ENCODE assay signal across 31 cellular contexts in genomic region chr3:3699407-3699806, GRCh38.
"Had no signal": no experiment of that assay in that cellular context is flagged by ENCODE, and none has a peak within 500 bp of the region (broad histone marks: within the 10 kb centered on the region; RNA-seq: fewer than 3 reads in every experiment).

No MANE protein-coding gene starts in this region.

- H3K9me3 ChIP-seq: breast epithelium, heart left ventricle had no signal

- H3K27ac ChIP-seq: breast epithelium, coronary artery, dorsolateral prefrontal cortex, heart left ventricle, WERI-Rb-1 had no signal

- DNase-seq: activated B cell treated with CpG ODN at 0.5 μM for 24 hours; activated CD4-positive, alpha-beta memory T cell treated with anti-CD3 and anti-CD28 coated beads, Interleukin-2, amount 10 ng/mL, durations not matched to agents 7 days and 5 days; activated CD4-positive, alpha-beta T cell treated with anti-CD3 and anti-CD28 coated beads, Interleukin-2, amount 10 ng/mL, durations not matched to agents 7 days and 5 days; activated CD4-positive, alpha-beta T cell treated with anti-CD3 and anti-CD28 coated beads, Interleukin-2, amount 50 U/mL, for 4 hours; activated CD8-positive, alpha-beta memory T cell treated with anti-CD3 and anti-CD28 coated beads, Interleukin-2, amount 50 U/mL, for 48 hours; activated gamma-delta T cell; activated naive CD4-positive, alpha-beta T cell; activated naive CD4-positive, alpha-beta T cell treated with anti-CD3 and anti-CD28 coated beads, Interleukin-2, amount 50 U/mL, for 16 hours; activated T-cell treated with anti-CD3 and anti-CD28 coated beads for 4 hours; activated T-cell treated with anti-CD3 and anti-CD28 coated beads, Interleukin-2, amount 50 U/mL, for 24 hours; activated T-cell treated with anti-CD3 and anti-CD28 coated beads, Interleukin-2, amount 50 U/mL, for 72 hours; amniotic stem cell; anterior cingulate cortex; dorsolateral prefrontal cortex; effector memory CD4-positive, alpha-beta T cell; endodermal cell; foreskin fibroblast; glutamatergic neuron; heart left ventricle; SW 1271; T-cell; T-helper 9 cell; WERI-Rb-1 had no signal

- H3K4me1 ChIP-seq: breast epithelium, heart left ventricle had no signal

- H3K4me3 ChIP-seq: breast epithelium, coronary artery, dorsolateral prefrontal cortex, heart left ventricle had no signal

- FAIRE-seq: frontal cortex had no signal

- H3K4me3 Mint-ChIP-seq: activated B cell treated with CpG ODN at 0.5 μM for 24 hours; activated CD4-positive, alpha-beta memory T cell treated with anti-CD3 and anti-CD28 coated beads, Interleukin-2, amount 10 ng/mL, durations not matched to agents 7 days and 5 days; activated CD4-positive, alpha-beta T cell treated with anti-CD3 and anti-CD28 coated beads, Interleukin-2, amount 10 ng/mL, durations not matched to agents 7 days and 5 days; activated naive CD8-positive, alpha-beta T cell; activated T-cell treated with anti-CD3 and anti-CD28 coated beads, Interleukin-2, amount 50 U/mL, for 24 hours; activated T-cell treated with anti-CD3 and anti-CD28 coated beads, Interleukin-2, amount 50 U/mL, for 72 hours; brain; central memory CD8-positive, alpha-beta T cell; dendritic cell treated with granulocyte-macrophage colony-stimulating factor and Interleukin-4, amounts not matched to agents 40 ng/mL and 50 ng/mL, for 4 days; endodermal cell; T-cell; T-helper 1 cell treated with Interleukin-12 subunit alpha and Interleukin-12 subunit beta and Interleukin-4 antibody, amounts not matched to agents 30 μg/mL and 1 μg/mL, for 36 hours had no signal

- H3K27me3 Mint-ChIP-seq: activated CD4-positive, alpha-beta memory T cell treated with anti-CD3 and anti-CD28 coated beads, Interleukin-2, amount 10 ng/mL, durations not matched to agents 7 days and 5 days; activated CD4-positive, alpha-beta T cell treated with anti-CD3 and anti-CD28 coated beads, Interleukin-2, amount 10 ng/mL, durations not matched to agents 7 days and 5 days; activated T-cell treated with anti-CD3 and anti-CD28 coated beads, Interleukin-2, amount 50 U/mL, for 24 hours; brain; central memory CD8-positive, alpha-beta T cell; dendritic cell treated with granulocyte-macrophage colony-stimulating factor and Interleukin-4, amounts not matched to agents 40 ng/mL and 50 ng/mL, for 4 days; T-cell had no signal

- H3K27ac Mint-ChIP-seq: activated B cell treated with CpG ODN at 0.5 μM for 24 hours; activated CD4-positive, alpha-beta memory T cell treated with anti-CD3 and anti-CD28 coated beads, Interleukin-2, amount 10 ng/mL, durations not matched to agents 7 days and 5 days; activated CD4-positive, alpha-beta T cell treated with anti-CD3 and anti-CD28 coated beads, Interleukin-2, amount 10 ng/mL, durations not matched to agents 7 days and 5 days; activated naive CD8-positive, alpha-beta T cell; activated T-cell treated with anti-CD3 and anti-CD28 coated beads, Interleukin-2, amount 50 U/mL, for 24 hours; activated T-cell treated with anti-CD3 and anti-CD28 coated beads, Interleukin-2, amount 50 U/mL, for 72 hours; brain; dendritic cell treated with granulocyte-macrophage colony-stimulating factor and Interleukin-4, amounts not matched to agents 40 ng/mL and 50 ng/mL, for 4 days; endodermal cell; T-cell; T-helper 1 cell treated with Interleukin-12 subunit alpha and Interleukin-12 subunit beta and Interleukin-4 antibody, amounts not matched to agents 30 μg/mL and 1 μg/mL, for 36 hours had no signal

- H3K27me3 ChIP-seq: breast epithelium, dorsolateral prefrontal cortex, heart left ventricle had no signal

- H3K9me3 Mint-ChIP-seq: activated T-cell treated with anti-CD3 and anti-CD28 coated beads, Interleukin-2, amount 50 U/mL, for 24 hours; T-helper 1 cell treated with Interleukin-12 subunit alpha and Interleukin-12 subunit beta and Interleukin-4 antibody, amounts not matched to agents 30 μg/mL and 1 μg/mL, for 36 hours had no signal

- H3K36me3 ChIP-seq: breast epithelium, heart left ventricle, WERI-Rb-1 had no signal

- H3K4me1 Mint-ChIP-seq: activated B cell treated with CpG ODN at 0.5 μM for 24 hours; activated CD4-positive, alpha-beta memory T cell treated with anti-CD3 and anti-CD28 coated beads, Interleukin-2, amount 10 ng/mL, durations not matched to agents 7 days and 5 days; activated CD4-positive, alpha-beta T cell treated with anti-CD3 and anti-CD28 coated beads, Interleukin-2, amount 10 ng/mL, durations not matched to agents 7 days and 5 days; central memory CD8-positive, alpha-beta T cell; T-cell had no signal

- H3K36me3 Mint-ChIP-seq: brain, T-cell had no signal
